ENCODE assay signal across 19 cellular contexts in the genomic region with DNA sequence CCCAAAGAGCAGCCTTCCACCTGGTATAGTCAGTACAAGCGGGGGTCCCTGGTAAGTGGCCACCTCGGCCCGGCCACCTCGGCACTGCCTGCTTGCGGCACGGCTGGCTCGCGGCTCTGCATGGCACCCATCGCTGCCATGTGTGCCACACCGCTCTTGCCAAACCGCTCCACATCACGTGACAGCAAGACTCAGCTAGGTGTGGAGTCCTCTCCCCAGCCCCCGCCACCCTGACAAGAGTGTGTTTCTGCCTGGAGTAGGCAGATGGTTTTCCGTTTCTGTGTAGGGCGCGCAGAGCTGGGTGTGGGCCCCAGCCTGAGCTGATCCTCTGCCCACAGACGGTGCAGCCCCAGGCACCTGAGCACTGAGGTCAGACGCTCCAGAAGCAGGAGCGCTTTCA. TPM values are rescaled to one million over a fixed set of nuclear protein-coding genes. Genes with fewer than 3 reads are reported as not detected.
DNase-seq lines count a peak whose midpoint lies in the region; ATAC-seq and TF ChIP-seq lines count a peak whose summit lies in the region.
"Had no signal": no experiment of that assay in that cellular context is flagged by ENCODE, and none has a peak within 500 bp of the region (broad histone marks: within the 10 kb centered on the region; RNA-seq: fewer than 3 reads in every experiment).

No MANE protein-coding gene starts in this region.

- peak overlapping the region; percentile 42 for H3K27ac ChIP-seq in smooth muscle cell (ENCODE audit: low read depth)
- H3K27ac ChIP-seq in tibial artery, result no peak overlapping the region

- peak overlapping the region; percentile 5 for H3K27ac Mint-ChIP-seq in chondrocyte (ENCODE audit: unreplicated experiment)
- H3K27ac Mint-ChIP-seq: CD14-positive monocyte had no signal

- peaks cover 33% of the 10 kb centered on the region for H3K36me3 ChIP-seq in smooth muscle cell (ENCODE audit: low read depth)
- peaks cover 32 to 100% (median 58%) of the 10 kb centered on the region in 3 donors for H3K36me3 ChIP-seq in tibial artery

- H3K79me2 ChIP-seq in smooth muscle cell (ENCODE audit: low read depth), result peaks cover 3% of the 10 kb centered on the region

- peaks cover 100% of the 10 kb centered on the region for H4K20me1 ChIP-seq in smooth muscle cell (ENCODE audit: low read depth)

- H3K4me3 ChIP-seq in smooth muscle cell (no peak overlapping the region), tibial artery (no peak overlapping the region)

- no peak for TF ChIP-seq CTCF in chondrocyte (IDR thresholded peaks at IDR 0.05)
- TF ChIP-seq CTCF in smooth muscle cell (IDR thresholded peaks at IDR 0.05; ENCODE audit: borderline replicate concordance, insufficient read depth, poor library complexity, severe bottlenecking), result no peak
- TF ChIP-seq CTCF in tibial artery (IDR thresholded peaks at IDR 0.05), result no peak

- H3F3A ChIP-seq in smooth muscle cell (ENCODE audit: low read depth), result peaks cover 79% of the 10 kb centered on the region

- no peak for ATAC-seq in GM19328 (IDR thresholded peaks at IDR 0.05; ENCODE audit: unreplicated experiment)
- ATAC-seq: Panc1 had no signal

- no peak overlapping the region for H3K4me2 ChIP-seq in smooth muscle cell

- no peak overlapping the region for H2AFZ ChIP-seq in smooth muscle cell (ENCODE audit: low read depth)

- peaks cover 35% of the 10 kb centered on the region for H3K36me3 Mint-ChIP-seq in chondrocyte (ENCODE audit: low read depth)
- H3K36me3 Mint-ChIP-seq: CD14-positive monocyte had no signal

- H3K9ac ChIP-seq in smooth muscle cell (ENCODE audit: low read depth), result no peak overlapping the region

- H3K9me3 Mint-ChIP-seq in chondrocyte (ENCODE audit: low read depth), result no peaks in the 10 kb centered on the region
- H3K9me3 Mint-ChIP-seq: CD14-positive monocyte had no signal

- no peaks in the 10 kb centered on the region for H3K4me1 Mint-ChIP-seq in chondrocyte (ENCODE audit: low read depth)
- H3K4me1 Mint-ChIP-seq: CD14-positive monocyte had no signal

- no peaks in the 10 kb centered on the region for H3K4me1 ChIP-seq in smooth muscle cell (ENCODE audit: low read depth)
- no peaks in the 10 kb centered on the region for H3K4me1 ChIP-seq in tibial artery

- H3K4me3 Mint-ChIP-seq in chondrocyte (ENCODE audit: unreplicated experiment), result no peak overlapping the region
- H3K4me3 Mint-ChIP-seq: CD14-positive monocyte had no signal

- H3K9me3 ChIP-seq in smooth muscle cell (replicated peaks; ENCODE audit: low read depth) (no peaks in the 10 kb centered on the region), tibial artery (no peaks in the 10 kb centered on the region)

- intact Hi-C loops in tibial artery (cut with DNase I; ENCODE audit: low total_unique reads), result no loop called here

- 93% methylated on average over 19 of the region's 19 CpGs for WGBS in smooth muscle cell (ENCODE audit: low lambda C conversion rate)

- H3K27me3 ChIP-seq in smooth muscle cell (ENCODE audit: low read depth) (no peaks in the 10 kb centered on the region), tibial artery (no peaks in the 10 kb centered on the region)

- DNase-seq in NCI-H1694 (lab: John Stamatoyannopoulos, UW), result peak; percentile 69
- DNase-seq in NCI-H82 (lab: John Stamatoyannopoulos, UW), result peak; percentile 86
- DNase-seq in chondrocyte (ENCODE audit: low spot score), result no peak
- no peak for DNase-seq in smooth muscle cell (lab: John Stamatoyannopoulos, UW; ENCODE audit: unreplicated experiment)
- no peak for DNase-seq in H4 (ENCODE audit: low spot score)
- DNase-seq in tibial artery, result no peak
- DNase-seq: AML-193, GDM1, HCEC 1CT, NCI-H1092 treated with DMSO at 0.1 percent for 48 hours, NCI-H146, NCI-H2107, NCI-H226, NCI-H526 had no signal

- H3K27me3 Mint-ChIP-seq in chondrocyte (ENCODE audit: low read depth), result no peaks in the 10 kb centered on the region

RNA-seq across cellular contexts. Expression of a gene that starts 50.5 kb away (rescaled TPM):
- total RNA-seq in chondrocyte (not detected in 3 replicates), smooth muscle cell (not detected in 2 replicates)
- polyA plus RNA-seq in smooth muscle cell, result not detected in 2 replicates
- total RNA-seq in H4 (2014; rRNA removed; shearing (Covaris generic)), result not detected in 2 replicates
- total RNA-seq: LHCN-M2, SK-MEL-5 had no signal
- polyA plus RNA-seq: CD14-positive monocyte had no signal

Comparison
In these comparisons a context has a peak if more than half of its experiments do, and no peak if none do; other contexts are left out.
1. DNase-seq: peak in NCI-H1694 (single experiment) and NCI-H82 (single experiment); none in chondrocyte (single experiment), smooth muscle cell (single experiment), H4 (single experiment) and tibial artery (0 of 2).